In genomic region chr5:1366514-1366913, GRCh38 we compare ENCODE assay signal across 23 cellular contexts. TPM values are rescaled to one million over a fixed set of nuclear protein-coding genes. Genes with fewer than 3 reads are reported as not detected.
DNase-seq lines count a peak whose midpoint lies in the region; ATAC-seq and TF ChIP-seq lines count a peak whose summit lies in the region.
"Had no signal": no experiment of that assay in that cellular context is flagged by ENCODE, and none has a peak within 500 bp of the region (broad histone marks: within the 10 kb centered on the region; RNA-seq: fewer than 3 reads in every experiment).

No MANE protein-coding gene starts in this region.

- peaks cover 0 to 40% (median 25%) of the 10 kb centered on the region in 7 donors for H3K27me3 ChIP-seq in spleen (replicated peaks in 1 of 7)

- peaks cover 10% of the 10 kb centered on the region for H3K27me3 Mint-ChIP-seq in T-helper 2 cell treated with Interferon-gamma antibody and Interleukin-4, amounts not matched to agents 5 μg/mL and 100 μg/mL, for 36 hours (ENCODE audit: low read depth)

- no peak overlapping the region for H3K27ac Mint-ChIP-seq in T-helper 2 cell treated with Interferon-gamma antibody and Interleukin-4, amounts not matched to agents 5 μg/mL and 100 μg/mL, for 36 hours
- H3K27ac Mint-ChIP-seq: naive thymus-derived CD4-positive, alpha-beta T cell had no signal

- 71 to 84% (median 79%) methylated on average over 14 of the region's 14 CpGs for WGBS in spleen, 5 donors

- no peak for TF ChIP-seq CTCF in spleen (IDR thresholded peaks at IDR 0.05 in 8 of 11, conservative IDR thresholded peaks at IDR 0.05 in 3 of 11)

- DNase-seq in NAMALWA (ENCODE audit: low spot score), result peak; percentile 84
- DNase-seq in spleen, result peak; percentile 74
- DNase-seq in T-helper 2 cell treated with Interferon-gamma antibody and Interleukin-4, amounts not matched to agents 5 μg/mL and 100 μg/mL, for 36 hours (ENCODE audit: low spot score), result no peak
- DNase-seq in SKM-1 (lab: John Stamatoyannopoulos, UW; ENCODE audit: unreplicated experiment), result no peak
- DNase-seq in activated CD4-positive, CD25-positive, alpha-beta regulatory T cell (lab: John Stamatoyannopoulos, UW), result no peak
- no peak for DNase-seq in NCI-H446 (lab: John Stamatoyannopoulos, UW)
- DNase-seq: activated CD4-positive, alpha-beta T cell treated with anti-CD3 and anti-CD28 coated beads for 4 hours; amygdala; Calu3; effector CD8-positive, alpha-beta T cell; heart right ventricle; IMR-90; islet precursor cell; MV-4-11; naive thymus-derived CD4-positive, alpha-beta T cell; NCI-H748 treated with DMSO at 0.1 percent for 48 hours; PC-9; stimulated activated CD4-positive, alpha-beta T cell treated with anti-CD3 and anti-CD28 coated beads, Interleukin-4, amount 100 ng/mL, for 24 hours had no signal

- no peaks in the 10 kb centered on the region for H3K9me3 ChIP-seq in spleen
- H3K9me3 ChIP-seq: heart right ventricle, SJSA1 had no signal

- intact Hi-C loops in spleen (cut with DNase I; ENCODE audit: low total_unique reads), result no loop called here

- no peaks in the 10 kb centered on the region for H3K4me1 Mint-ChIP-seq in T-helper 2 cell treated with Interferon-gamma antibody and Interleukin-4, amounts not matched to agents 5 μg/mL and 100 μg/mL, for 36 hours (ENCODE audit: low read depth)
- H3K4me1 Mint-ChIP-seq: central memory CD8-positive, alpha-beta T cell; naive thymus-derived CD4-positive, alpha-beta T cell had no signal

- no peaks in the 10 kb centered on the region for H3K9me3 Mint-ChIP-seq in T-helper 2 cell treated with Interferon-gamma antibody and Interleukin-4, amounts not matched to agents 5 μg/mL and 100 μg/mL, for 36 hours
- H3K9me3 Mint-ChIP-seq: central memory CD8-positive, alpha-beta T cell; naive thymus-derived CD4-positive, alpha-beta T cell had no signal

- no peak overlapping the region for H3K27ac ChIP-seq in spleen
- H3K27ac ChIP-seq: heart right ventricle, PC-9, SJSA1 had no signal

- peaks cover 0 to 18% (median 0%) of the 10 kb centered on the region in 6 donors for H3K4me1 ChIP-seq in spleen
- H3K4me1 ChIP-seq: heart right ventricle, SJSA1 had no signal

- H3K36me3 Mint-ChIP-seq in T-helper 2 cell treated with Interferon-gamma antibody and Interleukin-4, amounts not matched to agents 5 μg/mL and 100 μg/mL, for 36 hours (ENCODE audit: low read depth), result no peaks in the 10 kb centered on the region
- H3K36me3 Mint-ChIP-seq: naive thymus-derived CD4-positive, alpha-beta T cell had no signal

- no peaks in the 10 kb centered on the region for H3K36me3 ChIP-seq in spleen
- H3K36me3 ChIP-seq: heart right ventricle, SJSA1 had no signal

- H3K4me3 Mint-ChIP-seq in T-helper 2 cell treated with Interferon-gamma antibody and Interleukin-4, amounts not matched to agents 5 μg/mL and 100 μg/mL, for 36 hours, result no peak overlapping the region
- H3K4me3 Mint-ChIP-seq: central memory CD8-positive, alpha-beta T cell; naive thymus-derived CD4-positive, alpha-beta T cell had no signal

- TF ChIP-seq POLR2A in spleen (IDR thresholded peaks at IDR 0.05), result no peak

- H3K4me3 ChIP-seq in spleen, result peak overlapping the region in 1 of 8 donors; percentile 3
- H3K4me3 ChIP-seq: heart right ventricle, lung, PC-9, SJSA1 had no signal

- ATAC-seq in GM18511 (IDR thresholded peaks at IDR 0.05; ENCODE audit: unreplicated experiment), result peak; percentile 68
- peak; percentile 74 for ATAC-seq in GM21529 (IDR thresholded peaks at IDR 0.05; ENCODE audit: unreplicated experiment)
- ATAC-seq: heart right ventricle; naive thymus-derived CD4-positive, alpha-beta T cell had no signal

RNA-seq across cellular contexts. Expression of gene CLPTM1L, which starts 21.6 kb away (rescaled TPM):
- 100 to 1,000 TPM in 3 of 7 donors, 10 to 100 TPM in 4; 87.2 to 118 (median 99.9) TPM for total RNA-seq in spleen
- polyA plus RNA-seq in spleen, result 10 to 100 TPM; 39.7 to 55.6 (median 45.1) TPM

Comparison
In these comparisons a context has a peak if more than half of its experiments do, and no peak if none do; other contexts are left out.
1. DNase-seq: peak in NAMALWA (single experiment) and spleen (single experiment); none in T-helper 2 cell treated with Interferon-gamma antibody and Interleukin-4, amounts not matched to agents 5 μg/mL and 100 μg/mL, for 36 hours (single experiment), SKM-1 (single experiment), activated CD4-positive, CD25-positive, alpha-beta regulatory T cell (0 of 4) and NCI-H446 (0 of 2).